Comparison of ENCODE assay signal across 1 cellular context in the genomic region with DNA sequence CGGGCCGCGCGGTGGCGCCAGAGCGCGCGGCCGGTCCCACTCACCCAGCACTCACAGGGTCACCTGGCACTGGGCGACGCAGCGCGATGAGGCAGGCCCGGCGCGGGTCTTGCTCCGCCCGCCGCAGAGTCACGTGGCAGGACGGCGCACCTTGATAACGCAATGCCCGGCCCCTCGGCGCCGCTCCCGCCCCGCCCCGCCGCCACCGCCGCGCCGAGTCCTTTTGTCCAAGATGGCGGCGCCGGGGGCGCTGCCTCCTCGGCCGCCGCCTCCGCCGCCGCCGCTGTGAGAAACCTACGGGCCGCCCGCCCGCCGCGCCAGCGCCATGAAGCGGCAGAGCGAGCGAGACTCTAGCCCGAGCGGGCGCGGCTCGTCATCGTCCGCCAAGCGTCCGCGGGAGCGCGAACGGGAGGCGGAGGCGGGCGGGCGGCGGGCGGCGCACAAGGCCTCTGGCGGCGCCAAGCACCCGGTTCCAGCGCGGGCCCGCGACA.
A peak's percentile ranks its signal among the peaks of the same experiment; 100 is the strongest.
TF ChIP-seq lines count a peak whose summit lies in the region.

A gene with protein sequence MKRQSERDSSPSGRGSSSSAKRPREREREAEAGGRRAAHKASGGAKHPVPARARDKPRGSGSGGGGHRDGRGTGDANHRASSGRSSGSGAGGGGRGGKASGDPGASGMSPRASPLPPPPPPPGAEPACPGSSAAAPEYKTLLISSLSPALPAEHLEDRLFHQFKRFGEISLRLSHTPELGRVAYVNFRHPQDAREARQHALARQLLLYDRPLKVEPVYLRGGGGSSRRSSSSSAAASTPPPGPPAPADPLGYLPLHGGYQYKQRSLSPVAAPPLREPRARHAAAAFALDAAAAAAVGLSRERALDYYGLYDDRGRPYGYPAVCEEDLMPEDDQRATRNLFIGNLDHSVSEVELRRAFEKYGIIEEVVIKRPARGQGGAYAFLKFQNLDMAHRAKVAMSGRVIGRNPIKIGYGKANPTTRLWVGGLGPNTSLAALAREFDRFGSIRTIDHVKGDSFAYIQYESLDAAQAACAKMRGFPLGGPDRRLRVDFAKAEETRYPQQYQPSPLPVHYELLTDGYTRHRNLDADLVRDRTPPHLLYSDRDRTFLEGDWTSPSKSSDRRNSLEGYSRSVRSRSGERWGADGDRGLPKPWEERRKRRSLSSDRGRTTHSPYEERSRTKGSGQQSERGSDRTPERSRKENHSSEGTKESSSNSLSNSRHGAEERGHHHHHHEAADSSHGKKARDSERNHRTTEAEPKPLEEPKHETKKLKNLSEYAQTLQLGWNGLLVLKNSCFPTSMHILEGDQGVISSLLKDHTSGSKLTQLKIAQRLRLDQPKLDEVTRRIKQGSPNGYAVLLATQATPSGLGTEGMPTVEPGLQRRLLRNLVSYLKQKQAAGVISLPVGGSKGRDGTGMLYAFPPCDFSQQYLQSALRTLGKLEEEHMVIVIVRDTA (plus strand): TSS at position 211 of the 491 bp plus-strand sequence. CDS start 115 bp downstream, at position 326.

TF ChIP-seq in HEK293, 187 proteins besides CTCF, POLR2A, EP300 and RAD21 (continued from another document and continues in another):
- TF ChIP-seq ZNF18 (tag by site-specific recombination; IDR thresholded peaks at IDR 0.05) (no peak), ZNF621 (tag by site-specific recombination; IDR thresholded peaks at IDR 0.05) (no peak), ZNF76 (tag by site-specific recombination; IDR thresholded peaks at IDR 0.05; ENCODE audit: borderline replicate concordance, low read depth) (peak; percentile 47; the same call in 1 of the 2 replicates), SCRT2 (tag by site-specific recombination; IDR thresholded peaks at IDR 0.05) (no peak), ZBTB7A (tag by site-specific recombination; IDR thresholded peaks at IDR 0.05; ENCODE audit: low read depth) (no peak), BCL11A (tag by site-specific recombination; IDR thresholded peaks at IDR 0.05; ENCODE audit: low read depth) (no peak), ZBTB20 (tag by site-specific recombination; IDR thresholded peaks at IDR 0.05) (peak; percentile 10; the same call in 1 of the 2 replicates), ZNF10 (tag by site-specific recombination; IDR thresholded peaks at IDR 0.05) (no peak), IKZF3 (tag by site-specific recombination; IDR thresholded peaks at IDR 0.05) (no peak), ZNF391 (tag by site-specific recombination; IDR thresholded peaks at IDR 0.05; ENCODE audit: borderline replicate concordance, low read depth) (no peak), ZNF571 (tag by site-specific recombination; IDR thresholded peaks at IDR 0.05) (no peak), ZNF2 (tag by site-specific recombination; IDR thresholded peaks at IDR 0.05) (no peak), ZNF274 (IDR thresholded peaks at IDR 0.05; ENCODE audit: low read length) (no peak), ZNF274 (tag by site-specific recombination; IDR thresholded peaks at IDR 0.05; ENCODE audit: borderline replicate concordance) (no peak), ZNF423 (tag by site-specific recombination; IDR thresholded peaks at IDR 0.05) (no peak), ZNF280C (tag by site-specific recombination; IDR thresholded peaks at IDR 0.05) (no peak), GLI2 (tag by site-specific recombination; IDR thresholded peaks at IDR 0.05; ENCODE audit: borderline replicate concordance, low read depth) (no peak), TRIM28 (IDR thresholded peaks at IDR 0.05; ENCODE audit: borderline replicate concordance, low read length) (no peak), YY1 (tag by site-specific recombination; IDR thresholded peaks at IDR 0.05) (peak; percentile 44; the same call in 1 of the 2 replicates), SP2 (tag by site-specific recombination; IDR thresholded peaks at IDR 0.05) (peak; percentile 48), ZXDB (tag by site-specific recombination; IDR thresholded peaks at IDR 0.05) (peak; percentile 59; the same call in 1 of the 2 replicates), ZNF560 (tag by site-specific recombination; IDR thresholded peaks at IDR 0.05; ENCODE audit: borderline replicate concordance) (no peak), ZNF133 (tag by site-specific recombination; IDR thresholded peaks at IDR 0.05) (no peak), ZNF366 (tag by site-specific recombination; conservative IDR thresholded peaks at IDR 0.05) (no peak), ZNF311 (tag by site-specific recombination; IDR thresholded peaks at IDR 0.05; ENCODE audit: borderline replicate concordance) (no peak), GLIS2 (tag by site-specific recombination; IDR thresholded peaks at IDR 0.05) (no peak), OVOL3 (tag by site-specific recombination; IDR thresholded peaks at IDR 0.05) (no peak), ZFP69B (tag by site-specific recombination; IDR thresholded peaks at IDR 0.05) (peak; percentile 95), TCF7L2 (IDR thresholded peaks at IDR 0.05; ENCODE audit: borderline replicate concordance, low read depth, low read length) (no peak), ZNF792 (tag by site-specific recombination; IDR thresholded peaks at IDR 0.05) (no peak), ZNF146 (tag by site-specific recombination; IDR thresholded peaks at IDR 0.05) (0 out of 2 replicates have a peak, but pooled peaks have one; percentile 23), ZNF548 (tag by site-specific recombination; IDR thresholded peaks at IDR 0.05) (no peak), KLF7 (tag by site-specific recombination; IDR thresholded peaks at IDR 0.05; ENCODE audit: borderline replicate concordance) (no peak), ZBTB48 (tag by site-specific recombination; IDR thresholded peaks at IDR 0.05) (no peak), ZNF561 (tag by site-specific recombination; IDR thresholded peaks at IDR 0.05; ENCODE audit: borderline replicate concordance) (0 out of 2 replicates have a peak, but pooled peaks have one; percentile 37), ZNF433 (tag by site-specific recombination; IDR thresholded peaks at IDR 0.05; ENCODE audit: low read depth) (no peak), ZNF660 (tag by site-specific recombination; IDR thresholded peaks at IDR 0.05) (0 out of 2 replicates have a peak, but pooled peaks have one; percentile 65), SETDB1 (IDR thresholded peaks at IDR 0.05; ENCODE audit: insufficient read length, low read length) (no peak), ZBTB8A (tag by site-specific recombination; IDR thresholded peaks at IDR 0.05) (peak; percentile 46; the same call in 1 of the 2 replicates), PRDM1 (tag by site-specific recombination; IDR thresholded peaks at IDR 0.05) (no peak), HOXD13 (CRISPR knock-in tag; IDR thresholded peaks at IDR 0.05; ENCODE audit: borderline replicate concordance) (no peak), GLI4 (tag by site-specific recombination; IDR thresholded peaks at IDR 0.05) (no peak)
- TF ChIP-seq, protein P1, sequence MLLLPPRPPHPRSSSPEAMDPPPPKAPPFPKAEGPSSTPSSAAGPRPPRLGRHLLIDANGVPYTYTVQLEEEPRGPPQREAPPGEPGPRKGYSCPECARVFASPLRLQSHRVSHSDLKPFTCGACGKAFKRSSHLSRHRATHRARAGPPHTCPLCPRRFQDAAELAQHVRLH (tag by site-specific recombination; IDR thresholded peaks at IDR 0.05) = no peak
- TF ChIP-seq, protein P2, sequence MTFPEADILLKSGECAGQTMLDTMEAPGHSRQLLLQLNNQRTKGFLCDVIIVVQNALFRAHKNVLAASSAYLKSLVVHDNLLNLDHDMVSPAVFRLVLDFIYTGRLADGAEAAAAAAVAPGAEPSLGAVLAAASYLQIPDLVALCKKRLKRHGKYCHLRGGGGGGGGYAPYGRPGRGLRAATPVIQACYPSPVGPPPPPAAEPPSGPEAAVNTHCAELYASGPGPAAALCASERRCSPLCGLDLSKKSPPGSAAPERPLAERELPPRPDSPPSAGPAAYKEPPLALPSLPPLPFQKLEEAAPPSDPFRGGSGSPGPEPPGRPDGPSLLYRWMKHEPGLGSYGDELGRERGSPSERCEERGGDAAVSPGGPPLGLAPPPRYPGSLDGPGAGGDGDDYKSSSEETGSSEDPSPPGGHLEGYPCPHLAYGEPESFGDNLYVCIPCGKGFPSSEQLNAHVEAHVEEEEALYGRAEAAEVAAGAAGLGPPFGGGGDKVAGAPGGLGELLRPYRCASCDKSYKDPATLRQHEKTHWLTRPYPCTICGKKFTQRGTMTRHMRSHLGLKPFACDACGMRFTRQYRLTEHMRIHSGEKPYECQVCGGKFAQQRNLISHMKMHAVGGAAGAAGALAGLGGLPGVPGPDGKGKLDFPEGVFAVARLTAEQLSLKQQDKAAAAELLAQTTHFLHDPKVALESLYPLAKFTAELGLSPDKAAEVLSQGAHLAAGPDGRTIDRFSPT (tag by site-specific recombination; IDR thresholded peaks at IDR 0.05) = peak; percentile 83
- TF ChIP-seq, protein P3, sequence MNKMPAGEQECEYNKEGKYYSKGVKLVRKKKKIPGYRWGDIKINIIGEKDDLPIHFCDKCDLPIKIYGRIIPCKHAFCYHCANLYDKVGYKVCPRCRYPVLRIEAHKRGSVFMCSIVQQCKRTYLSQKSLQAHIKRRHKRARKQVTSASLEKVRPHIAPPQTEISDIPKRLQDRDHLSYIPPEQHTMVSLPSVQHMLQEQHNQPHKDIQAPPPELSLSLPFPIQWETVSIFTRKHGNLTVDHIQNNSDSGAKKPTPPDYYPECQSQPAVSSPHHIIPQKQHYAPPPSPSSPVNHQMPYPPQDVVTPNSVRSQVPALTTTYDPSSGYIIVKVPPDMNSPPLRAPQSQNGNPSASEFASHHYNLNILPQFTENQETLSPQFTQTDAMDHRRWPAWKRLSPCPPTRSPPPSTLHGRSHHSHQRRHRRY (tag by site-specific recombination; IDR thresholded peaks at IDR 0.05) = no peak
- TF ChIP-seq, protein P4, sequence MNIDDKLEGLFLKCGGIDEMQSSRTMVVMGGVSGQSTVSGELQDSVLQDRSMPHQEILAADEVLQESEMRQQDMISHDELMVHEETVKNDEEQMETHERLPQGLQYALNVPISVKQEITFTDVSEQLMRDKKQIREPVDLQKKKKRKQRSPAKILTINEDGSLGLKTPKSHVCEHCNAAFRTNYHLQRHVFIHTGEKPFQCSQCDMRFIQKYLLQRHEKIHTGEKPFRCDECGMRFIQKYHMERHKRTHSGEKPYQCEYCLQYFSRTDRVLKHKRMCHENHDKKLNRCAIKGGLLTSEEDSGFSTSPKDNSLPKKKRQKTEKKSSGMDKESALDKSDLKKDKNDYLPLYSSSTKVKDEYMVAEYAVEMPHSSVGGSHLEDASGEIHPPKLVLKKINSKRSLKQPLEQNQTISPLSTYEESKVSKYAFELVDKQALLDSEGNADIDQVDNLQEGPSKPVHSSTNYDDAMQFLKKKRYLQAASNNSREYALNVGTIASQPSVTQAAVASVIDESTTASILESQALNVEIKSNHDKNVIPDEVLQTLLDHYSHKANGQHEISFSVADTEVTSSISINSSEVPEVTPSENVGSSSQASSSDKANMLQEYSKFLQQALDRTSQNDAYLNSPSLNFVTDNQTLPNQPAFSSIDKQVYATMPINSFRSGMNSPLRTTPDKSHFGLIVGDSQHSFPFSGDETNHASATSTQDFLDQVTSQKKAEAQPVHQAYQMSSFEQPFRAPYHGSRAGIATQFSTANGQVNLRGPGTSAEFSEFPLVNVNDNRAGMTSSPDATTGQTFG (tag by site-specific recombination; IDR thresholded peaks at IDR 0.05; ENCODE audit: borderline replicate concordance) = no peak
- TF ChIP-seq, protein P5, sequence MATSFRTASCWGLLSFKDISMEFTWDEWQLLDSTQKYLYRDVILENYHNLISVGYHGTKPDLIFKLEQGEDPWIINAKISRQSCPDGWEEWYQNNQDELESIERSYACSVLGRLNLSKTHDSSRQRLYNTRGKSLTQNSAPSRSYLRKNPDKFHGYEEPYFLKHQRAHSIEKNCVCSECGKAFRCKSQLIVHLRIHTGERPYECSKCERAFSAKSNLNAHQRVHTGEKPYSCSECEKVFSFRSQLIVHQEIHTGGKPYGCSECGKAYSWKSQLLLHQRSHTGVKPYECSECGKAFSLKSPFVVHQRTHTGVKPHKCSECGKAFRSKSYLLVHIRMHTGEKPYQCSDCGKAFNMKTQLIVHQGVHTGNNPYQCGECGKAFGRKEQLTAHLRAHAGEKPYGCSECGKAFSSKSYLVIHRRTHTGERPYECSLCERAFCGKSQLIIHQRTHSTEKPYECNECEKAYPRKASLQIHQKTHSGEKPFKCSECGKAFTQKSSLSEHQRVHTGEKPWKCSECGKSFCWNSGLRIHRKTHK (tag by site-specific recombination; IDR thresholded peaks at IDR 0.05) = no peak
- TF ChIP-seq, protein P6, sequence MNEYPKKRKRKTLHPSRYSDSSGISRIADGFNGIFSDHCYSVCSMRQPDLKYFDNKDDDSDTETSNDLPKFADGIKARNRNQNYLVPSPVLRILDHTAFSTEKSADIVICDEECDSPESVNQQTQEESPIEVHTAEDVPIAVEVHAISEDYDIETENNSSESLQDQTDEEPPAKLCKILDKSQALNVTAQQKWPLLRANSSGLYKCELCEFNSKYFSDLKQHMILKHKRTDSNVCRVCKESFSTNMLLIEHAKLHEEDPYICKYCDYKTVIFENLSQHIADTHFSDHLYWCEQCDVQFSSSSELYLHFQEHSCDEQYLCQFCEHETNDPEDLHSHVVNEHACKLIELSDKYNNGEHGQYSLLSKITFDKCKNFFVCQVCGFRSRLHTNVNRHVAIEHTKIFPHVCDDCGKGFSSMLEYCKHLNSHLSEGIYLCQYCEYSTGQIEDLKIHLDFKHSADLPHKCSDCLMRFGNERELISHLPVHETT (tag by site-specific recombination; IDR thresholded peaks at IDR 0.05) = no peak
